21 cellular contexts compared by ENCODE assay signal in the genomic region with DNA sequence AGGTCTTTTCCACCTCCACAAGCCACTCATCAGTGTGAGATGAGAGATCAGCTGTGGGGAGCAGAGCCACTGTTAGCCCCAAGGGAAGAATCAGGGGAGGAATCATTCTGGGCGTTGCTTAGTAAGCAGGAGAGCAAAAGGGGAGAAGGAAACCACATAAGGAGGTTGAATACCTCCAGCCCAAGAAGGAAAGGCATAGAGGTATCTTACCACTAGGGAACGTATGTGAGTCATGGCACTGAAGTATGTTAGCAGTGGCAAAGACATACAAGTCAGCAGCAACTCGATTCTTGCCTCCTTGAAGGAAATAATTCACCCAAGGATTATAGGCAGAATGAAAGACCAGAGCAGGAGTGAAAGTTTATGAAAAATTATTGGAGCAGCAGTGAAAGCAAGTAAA. TPM values are rescaled to one million over a fixed set of nuclear protein-coding genes. Genes with fewer than 3 reads are reported as not detected.
DNase-seq lines count a peak whose midpoint lies in the region; ATAC-seq, FAIRE-seq and TF ChIP-seq lines count a peak whose summit lies in the region.
"Had no signal": no experiment of that assay in that cellular context is flagged by ENCODE, and none has a peak within 500 bp of the region (broad histone marks: within the 10 kb centered on the region; RNA-seq: fewer than 3 reads in every experiment).

No MANE protein-coding gene starts in this region.

- H3K27ac ChIP-seq in duodenal mucosa (ENCODE audit: low read depth, low read length): no peak overlapping the region
- H3K27ac ChIP-seq in keratinocyte (ENCODE audit: control insufficient read depth, insufficient read depth, low read length): no peak overlapping the region
- peak overlapping the region; percentile 43 to 46 for H3K27ac ChIP-seq in small intestine (ENCODE audit: low read depth in 1 of 2, low read length in 1 of 2)
- H3K27ac ChIP-seq in CD8-positive, alpha-beta T cell (ENCODE audit: low read depth, low read length): no peak overlapping the region
- H3K27ac ChIP-seq: 22Rv1, A549, C4-2B, GM23248 had no signal

- CTCF ChIA-PET in CD8-positive, alpha-beta T cell (lab: Charles Lee): no interaction called here

- peaks cover 14% of the 10 kb centered on the region for H3K27me3 Mint-ChIP-seq in CD8-positive, alpha-beta T cell (ENCODE audit: low read depth)

- no peaks in the 10 kb centered on the region for H4K20me1 ChIP-seq in keratinocyte (ENCODE audit: control insufficient read depth, extremely low read depth, insufficient read depth, low read length)

- H3K36me3 Mint-ChIP-seq in CD8-positive, alpha-beta T cell: no peaks in the 10 kb centered on the region

- H3K9me3 ChIP-seq in duodenal mucosa (ENCODE audit: control insufficient read depth in 1 of 2, low read length in 2 of 2) (peaks cover 8 to 10% of the 10 kb centered on the region in 2 donors), keratinocyte (ENCODE audit: control insufficient read depth, low read depth, low read length) (peaks cover 6% of the 10 kb centered on the region), small intestine (ENCODE audit: control insufficient read depth, low read depth) (no peaks in the 10 kb centered on the region)
- H3K9me3 ChIP-seq in CD8-positive, alpha-beta T cell (ENCODE audit: low read length): no peaks in the 10 kb centered on the region
- H3K9me3 ChIP-seq: A549 had no signal

- H3K9ac ChIP-seq in duodenal mucosa (ENCODE audit: low read depth in 1 of 2, low read length in 2 of 2) (peak overlapping the region in 1 of 2 donors; percentile 45), keratinocyte (ENCODE audit: control insufficient read depth, extremely low read depth, insufficient read depth, low read length) (no peak overlapping the region)
- H3K9ac ChIP-seq: GM23248 had no signal

- no peak overlapping the region for H3K4me3 Mint-ChIP-seq in CD8-positive, alpha-beta T cell
- H3K4me3 Mint-ChIP-seq: CD4-positive, alpha-beta T cell had no signal

- no peak overlapping the region for H3K4me2 ChIP-seq in keratinocyte (ENCODE audit: control insufficient read depth, extremely low read depth, insufficient read depth, low read depth, low read length)
- H3K4me2 ChIP-seq: A549 had no signal

- intact Hi-C loops in CD8-positive, alpha-beta T cell (cut with DNase I, micrococcal nuclease): no loop called here

- H3K9me3 Mint-ChIP-seq in CD8-positive, alpha-beta T cell: peaks cover 9% of the 10 kb centered on the region
- H3K9me3 Mint-ChIP-seq: CD4-positive, alpha-beta T cell had no signal

- H3K9me1 ChIP-seq in keratinocyte (ENCODE audit: control insufficient read depth, extremely low read depth, insufficient read depth, low read length): no peaks in the 10 kb centered on the region

- H3K79me2 ChIP-seq in keratinocyte (ENCODE audit: control insufficient read depth, insufficient read depth, low read length): no peaks in the 10 kb centered on the region

- POLR2A ChIA-PET in CD8-positive, alpha-beta T cell (lab: Charles Lee): no interaction called here

- no peak overlapping the region for H3K27ac Mint-ChIP-seq in CD8-positive, alpha-beta T cell
- H3K27ac Mint-ChIP-seq: CD4-positive, alpha-beta T cell had no signal

- no peak for ATAC-seq in CD8-positive, alpha-beta T cell
- ATAC-seq: A549 had no signal

- H3K4me3 ChIP-seq in duodenal mucosa (ENCODE audit: low read depth in 1 of 2, low read length in 2 of 2): peak overlapping the region; percentile 6 to 46
- no peak overlapping the region for H3K4me3 ChIP-seq in keratinocyte (ENCODE audit: control insufficient read depth in 2 of 3, extremely low read depth in 1 of 3, insufficient read depth in 2 of 3, low read depth in 1 of 3, low read length in 3 of 3)
- H3K4me3 ChIP-seq in small intestine (ENCODE audit: low read depth in 1 of 2, low read length in 2 of 2): no peak overlapping the region
- H3K4me3 ChIP-seq in CD8-positive, alpha-beta T cell (ENCODE audit: low read depth, low read length): no peak overlapping the region
- H3K4me3 ChIP-seq: A549, GM23248, HAP-1 had no signal

- TF ChIP-seq CTCF in keratinocyte (optimal IDR thresholded peaks at IDR 0.05 in 1 of 3, IDR thresholded peaks at IDR 0.05 in 1 of 3, conservative IDR thresholded peaks at IDR 0.05 in 1 of 3; ENCODE audit: extremely low read depth in 1 of 3, insufficient read depth in 2 of 3, low read length in 3 of 3): peak; percentile 26 to 56 (median 27)
- TF ChIP-seq CTCF in CD8-positive, alpha-beta T cell (IDR thresholded peaks at IDR 0.05): no peak

- no peaks in the 10 kb centered on the region for H3K4me1 Mint-ChIP-seq in CD8-positive, alpha-beta T cell (ENCODE audit: low read depth)

- 6 to 54% (median 34%) methylated on average over 3 of the region's 3 CpGs for WGBS in small intestine, 3 donors

- H2AFZ ChIP-seq in keratinocyte (ENCODE audit: control insufficient read depth, low read length): no peak overlapping the region
- H2AFZ ChIP-seq: GM23248 had no signal

- DNase-seq in DMS53 (lab: John Stamatoyannopoulos, UW) (peak; percentile 61), DMS53 treated with DMSO at 0.1 percent for 48 hours (lab: John Stamatoyannopoulos, UW; ENCODE audit: unreplicated experiment) (no peak), keratinocyte (ENCODE audit: low read depth, low spot score) (peak; percentile 48), small intestine (peak; percentile 87)
- DNase-seq in CD8-positive, alpha-beta T cell: no peak
- no peak for DNase-seq in activated T-cell treated with anti-CD3 and anti-CD28 coated beads, Interleukin-2, amount 50 U/mL, for 48 hours
- DNase-seq: AML-193; CD4-positive, alpha-beta T cell; DMS153; GDM1; GM23248 had no signal

- H3K36me3 ChIP-seq in duodenal mucosa (ENCODE audit: control insufficient read depth in 1 of 2, insufficient read depth in 2 of 2, low read length in 2 of 2) (no peaks in the 10 kb centered on the region), keratinocyte (ENCODE audit: control insufficient read depth in 2 of 2, extremely low read depth in 1 of 2, insufficient read depth in 2 of 2, low read length in 2 of 2) (no peaks in the 10 kb centered on the region), small intestine (ENCODE audit: control insufficient read depth in 2 of 2, insufficient read depth in 2 of 2, low read length in 2 of 2) (no peaks in the 10 kb centered on the region)
- H3K36me3 ChIP-seq in CD8-positive, alpha-beta T cell (ENCODE audit: insufficient read depth, low read length): no peaks in the 10 kb centered on the region
- H3K36me3 ChIP-seq: HAP-1 had no signal

- H3K4me1 ChIP-seq in duodenal mucosa (ENCODE audit: control insufficient read depth in 1 of 2, insufficient read depth in 2 of 2, low read length in 2 of 2) (peaks cover 21 to 26% of the 10 kb centered on the region in 2 donors), keratinocyte (ENCODE audit: control insufficient read depth, extremely low read depth, insufficient read depth, low read length) (peaks cover 19% of the 10 kb centered on the region), small intestine (ENCODE audit: control insufficient read depth in 2 of 2, insufficient read depth in 1 of 2, low read depth in 1 of 2, low read length in 1 of 2) (peaks cover 2 to 5% of the 10 kb centered on the region in 2 donors)
- H3K4me1 ChIP-seq in CD8-positive, alpha-beta T cell (ENCODE audit: insufficient read depth, low read length): no peaks in the 10 kb centered on the region
- H3K4me1 ChIP-seq: A549, HAP-1 had no signal

- FAIRE-seq in keratinocyte (lab: Jason Lieb, UNC) (peak; percentile 84), small intestine (lab: Jason Lieb, UNC) (no peak)
- FAIRE-seq: A549, GM12892, GM18507 had no signal

- H3K27me3 ChIP-seq in duodenal mucosa (ENCODE audit: control insufficient read depth in 1 of 2, insufficient read depth in 2 of 2, low read length in 2 of 2) (no peaks in the 10 kb centered on the region), keratinocyte (ENCODE audit: control insufficient read depth, extremely low read depth, insufficient read depth, low read length) (no peaks in the 10 kb centered on the region), small intestine (ENCODE audit: control insufficient read depth in 2 of 2, insufficient read depth in 2 of 2, low read length in 2 of 2) (no peaks in the 10 kb centered on the region)
- no peaks in the 10 kb centered on the region for H3K27me3 ChIP-seq in CD8-positive, alpha-beta T cell (ENCODE audit: insufficient read depth, low read length)

- dilution Hi-C loops in keratinocyte (cut with MboI; ENCODE audit: extremely low pct_ligation_motif_present, low sequenced_read_pairs): no loop called here

RNA-seq across cellular contexts. Expression of a gene that starts 31.6 kb away (rescaled TPM):
- polyA plus RNA-seq in keratinocyte (0.08 TPM in 1 of 3 replicates, not detected in the others), small intestine (100 to 1,000 TPM in 2 of 3 donors, 10 to 100 TPM in 1; 22.3 to 372 (median 188) TPM)
- polyA plus RNA-seq in keratinocyte (2011; ENCODE audit: low read depth): 0.12 TPM
- polyA plus RNA-seq in keratinocyte (2011; cell fraction: cytosol; rRNA removed): not detected in 2 replicates
- 0.07 and 0.08 TPM in 2 replicates for polyA plus RNA-seq in keratinocyte (2011; cell fraction: nucleus; rRNA removed)
- 0.27 TPM in 1 of 2 replicates, not detected in the other for polyA plus RNA-seq in keratinocyte (2012; ENCODE audit: low replicate concordance)
- not detected in 3 replicates for polyA minus RNA-seq in keratinocyte
- not detected for polyA minus RNA-seq in keratinocyte (2011; cell fraction: cytosol; rRNA and poly(A)+ RNA removed)
- not detected in 2 replicates for polyA minus RNA-seq in keratinocyte (2011; cell fraction: nucleus; rRNA and poly(A)+ RNA removed)
- total RNA-seq in CD8-positive, alpha-beta T cell: not detected
- total RNA-seq: CD4-positive, alpha-beta T cell; Daoy; GM23248; H4 had no signal
- polyA plus RNA-seq: BJ, GM23248 had no signal

Comparison
In these comparisons a context has a peak if more than half of its experiments do, and no peak if none do; other contexts are left out.
1. DNase-seq: peak in DMS53 (single experiment), keratinocyte (single experiment) and small intestine (single experiment); none in DMS53 treated with DMSO at 0.1 percent for 48 hours (single experiment), CD8-positive, alpha-beta T cell (0 of 7) and activated T-cell treated with anti-CD3 and anti-CD28 coated beads, Interleukin-2, amount 50 U/mL, for 48 hours (0 of 2).
2. H3K27ac ChIP-seq: peak in small intestine (2 of 2); none in duodenal mucosa (single experiment), keratinocyte (single experiment) and CD8-positive, alpha-beta T cell (single experiment).
3. H3K4me3 ChIP-seq: peak in duodenal mucosa (2 of 2); none in keratinocyte (0 of 3), small intestine (0 of 2) and CD8-positive, alpha-beta T cell (single experiment).
4. RNA of a gene that starts 31.6 kb away (polyA plus RNA-seq): 22.3 to 372 TPM in small intestine; 0.07 to 0.27 TPM in keratinocyte; every median in the first group is over 10 times any median in the second.